10 cellular contexts compared by ENCODE assay signal in genomic region chr1:32246888-32247273, GRCh38. TPM values are rescaled to one million over a fixed set of nuclear protein-coding genes. Genes with fewer than 3 reads are reported as not detected.
DNase-seq lines count a peak whose midpoint lies in the region; ATAC-seq and TF ChIP-seq lines count a peak whose summit lies in the region.
"Had no signal": no experiment of that assay in that cellular context is flagged by ENCODE, and none has a peak within 500 bp of the region (broad histone marks: within the 10 kb centered on the region; RNA-seq: fewer than 3 reads in every experiment).

Gene FAM167B, plus strand, starts transcription at chr1:32247222. Its CDS starts 200 bp downstream, at chr1:32247422.

- peaks cover 21 to 45% of the 10 kb centered on the region in 2 donors for H3K4me1 ChIP-seq in gastrocnemius medialis

- intact Hi-C loops in activated CD8-positive, alpha-beta T cell treated with anti-CD3 and anti-CD28 coated beads for 36 hours (cut with micrococcal nuclease): no loop called here
- intact Hi-C loops in gastrocnemius medialis (cut with DNase I; ENCODE audit: low total_unique reads): no loop called here

- H3K4me1 Mint-ChIP-seq in activated CD8-positive, alpha-beta T cell treated with anti-CD3 and anti-CD28 coated beads for 36 hours (ENCODE audit: low read depth): peaks cover 46% of the 10 kb centered on the region
- peaks cover 25% of the 10 kb centered on the region for H3K4me1 Mint-ChIP-seq in glutamatergic neuron (ENCODE audit: low read depth, unreplicated experiment)

- CTCF ChIA-PET in activated CD8-positive, alpha-beta T cell treated with anti-CD3 and anti-CD28 coated beads for 36 hours (lab: Charles Lee): interaction anchor here (1.0 to 7.4 kb wide), 10 partner anchors 7 to 135 kb away, joined by 3 to 56 read pairs (median 6); partner anchors contain the start of genes CCDC28B and HDAC1

- no peak for TF ChIP-seq POLR2A in gastrocnemius medialis (IDR thresholded peaks at IDR 0.05)

- no peak for TF ChIP-seq CTCF in activated CD8-positive, alpha-beta T cell treated with anti-CD3 and anti-CD28 coated beads for 36 hours (IDR thresholded peaks at IDR 0.05)
- no peak for TF ChIP-seq CTCF in glutamatergic neuron (IDR thresholded peaks at IDR 0.05; ENCODE audit: partially characterized antibody, unreplicated experiment)
- no peak for TF ChIP-seq CTCF in gastrocnemius medialis (IDR thresholded peaks at IDR 0.05 in 4 of 5, conservative IDR thresholded peaks at IDR 0.05 in 1 of 5)

- ATAC-seq in activated CD8-positive, alpha-beta T cell treated with anti-CD3 and anti-CD28 coated beads for 36 hours: no peak
- peak; percentile 31 to 50 for ATAC-seq in gastrocnemius medialis

- peak within 1 kb of the TSS; percentile 64 to 76 (median 70) for H3K27ac ChIP-seq in gastrocnemius medialis

- no peaks in the 10 kb centered on the region for H3K27me3 ChIP-seq in gastrocnemius medialis

- no peaks in the 10 kb centered on the region for H3K36me3 ChIP-seq in gastrocnemius medialis

- POLR2A ChIA-PET in activated CD8-positive, alpha-beta T cell treated with anti-CD3 and anti-CD28 coated beads for 36 hours (lab: Charles Lee): interaction anchor here (0.9 to 1.0 kb wide), 2 partner anchors 9 to 50 kb away, joined by 3 to 4 read pairs; no protein-coding TSS in a partner anchor

- H3K9me3 Mint-ChIP-seq in activated CD8-positive, alpha-beta T cell treated with anti-CD3 and anti-CD28 coated beads for 36 hours: no peaks in the 10 kb centered on the region
- H3K9me3 Mint-ChIP-seq in glutamatergic neuron (ENCODE audit: unreplicated experiment): peaks cover 11% of the 10 kb centered on the region

- H3K4me3 ChIP-seq in gastrocnemius medialis: peak within 1 kb of the TSS in 1 of 4 donors; percentile 3

- H3K4me3 Mint-ChIP-seq in activated CD8-positive, alpha-beta T cell treated with anti-CD3 and anti-CD28 coated beads for 36 hours: peak within 1 kb of the TSS; percentile 50
- H3K4me3 Mint-ChIP-seq in glutamatergic neuron (ENCODE audit: unreplicated experiment): peak within 1 kb of the TSS; percentile 71

- H3K9me3 ChIP-seq in gastrocnemius medialis: no peaks in the 10 kb centered on the region

- H3K27me3 Mint-ChIP-seq in activated CD8-positive, alpha-beta T cell treated with anti-CD3 and anti-CD28 coated beads for 36 hours: no peaks in the 10 kb centered on the region
- peaks cover 15% of the 10 kb centered on the region for H3K27me3 Mint-ChIP-seq in glutamatergic neuron (ENCODE audit: unreplicated experiment)

- peak; percentile 94 for DNase-seq in GM03348 (ENCODE audit: low spot score)
- no peak for DNase-seq in activated CD8-positive, alpha-beta T cell treated with anti-CD3 and anti-CD28 coated beads for 36 hours
- DNase-seq in glutamatergic neuron: no peak
- peak in 1 of 2 donors; percentile 16 for DNase-seq in gastrocnemius medialis
- no peak for DNase-seq in SIG-M5 (lab: John Stamatoyannopoulos, UW)
- no peak for DNase-seq in NCI-H187 treated with DMSO at 0.1 percent for 48 hours (lab: John Stamatoyannopoulos, UW)
- no peak for DNase-seq in anterior cingulate cortex (lab: John Stamatoyannopoulos, UW)
- DNase-seq in ecto neural progenitor cell (ENCODE audit: low spot score): no peak
- DNase-seq: activated effector memory CD4-positive, alpha-beta T cell treated with Interleukin-2 at 50 U/mL for 16 hours; NCI-H1105 had no signal

- in situ Hi-C loops in gastrocnemius medialis (cut with MboI; ENCODE audit: low sequenced_read_pairs in 4 of 4): no loop called here

- peaks cover 10% of the 10 kb centered on the region for H3K36me3 Mint-ChIP-seq in activated CD8-positive, alpha-beta T cell treated with anti-CD3 and anti-CD28 coated beads for 36 hours (ENCODE audit: low read depth)
- no peaks in the 10 kb centered on the region for H3K36me3 Mint-ChIP-seq in glutamatergic neuron (ENCODE audit: unreplicated experiment)

- H3K27ac Mint-ChIP-seq in activated CD8-positive, alpha-beta T cell treated with anti-CD3 and anti-CD28 coated beads for 36 hours: peak within 1 kb of the TSS; percentile 95
- peak within 1 kb of the TSS; percentile 92 for H3K27ac Mint-ChIP-seq in glutamatergic neuron (ENCODE audit: unreplicated experiment)

RNA-seq across cellular contexts. Expression of gene FAM167B, which starts in this region (rescaled TPM):
- under 1 TPM; 0.38 to 0.89 TPM for total RNA-seq in activated CD8-positive, alpha-beta T cell treated with anti-CD3 and anti-CD28 coated beads for 36 hours
- 2.5 TPM for total RNA-seq in glutamatergic neuron (ENCODE audit: unreplicated experiment)
- total RNA-seq in gastrocnemius medialis: 1 to 10 TPM; 1.1 to 2.9 (median 2.3) TPM
